In genomic region chr19:54616840-54617560, GRCh38 we compare ENCODE assay signal across 10 cellular contexts. TPM values are rescaled to one million over a fixed set of nuclear protein-coding genes. Genes with fewer than 3 reads are reported as not detected.
A peak's percentile ranks its signal among the peaks of the same experiment; 100 is the strongest.
DNase-seq lines count a peak whose midpoint lies in the region; ATAC-seq and TF ChIP-seq lines count a peak whose summit lies in the region.
"Had no signal": no experiment of that assay in that cellular context is flagged by ENCODE, and none has a peak within 500 bp of the region (broad histone marks: within the 10 kb centered on the region; RNA-seq: fewer than 3 reads in every experiment).

No MANE protein-coding gene starts in this region.

- no peaks in the 10 kb centered on the region for H3K36me3 ChIP-seq in esophagus muscularis mucosa

- H3K9me3 ChIP-seq in esophagus muscularis mucosa, result peaks cover 0 to 4% (median 0%) of the 10 kb centered on the region in 4 donors

- WGBS in esophagus muscularis mucosa, result 60% methylated on average over 5 of the region's 5 CpGs

- TF ChIP-seq POLR2A in GM15510 (IDR thresholded peaks at IDR 0.05; ENCODE audit: borderline replicate concordance, extremely low read depth, insufficient read length) (peak; percentile 38), esophagus muscularis mucosa (IDR thresholded peaks at IDR 0.05; ENCODE audit: low read depth) (no peak)

- H3K4me1 ChIP-seq in esophagus muscularis mucosa, result no peaks in the 10 kb centered on the region

- no peak for TF ChIP-seq CTCF in esophagus muscularis mucosa (IDR thresholded peaks at IDR 0.05)

- no peak overlapping the region for H3K27ac ChIP-seq in esophagus muscularis mucosa (replicated peaks in 1 of 4)

- intact Hi-C loops in esophagus muscularis mucosa (cut with DNase I), result no loop called here
- intact Hi-C loops in left colon (cut with DNase I, micrococcal nuclease), result no loop called here

- DNase-seq in esophagus muscularis mucosa (ENCODE audit: extremely low spot score), result peak; percentile 74
- no peak for DNase-seq in stimulated activated CD4-positive, alpha-beta T cell treated with anti-CD3 and anti-CD28 coated beads, Interleukin-2, amount 100 ng/mL, for 48 hours
- DNase-seq in left colon, result no peak
- no peak for DNase-seq in NCI-H748 (lab: John Stamatoyannopoulos, UW; ENCODE audit: unreplicated experiment)
- no peak for DNase-seq in activated naive CD4-positive, alpha-beta T cell treated with Interleukin-2 at 50 U/mL for 16 hours
- DNase-seq: activated CD4-positive, alpha-beta memory T cell treated with anti-CD3 and anti-CD28 coated beads, Interleukin-2, amount 10 ng/mL, durations not matched to agents 7 days and 5 days; hypothalamus had no signal

- TF ChIP-seq EP300 in esophagus muscularis mucosa (IDR thresholded peaks at IDR 0.05), result no peak

- ATAC-seq in GM19455 (IDR thresholded peaks at IDR 0.05; ENCODE audit: unreplicated experiment) (peak; percentile 64), HG03066 (IDR thresholded peaks at IDR 0.05; ENCODE audit: low read depth, unreplicated experiment) (peak; percentile 81), left colon (no peak)

- no peaks in the 10 kb centered on the region for H3K27me3 ChIP-seq in esophagus muscularis mucosa

- H3K4me3 ChIP-seq in esophagus muscularis mucosa, result no peak overlapping the region

RNA-seq across cellular contexts. Expression of gene LILRB1, which starts 13.3 kb away (rescaled TPM):
- 1 to 10 TPM; 1.4 to 5.0 (median 2.7) TPM for total RNA-seq in esophagus muscularis mucosa
- 1 to 10 TPM; 2.5 to 4.1 TPM for total RNA-seq in left colon

RNA-seq across cellular contexts. Expression of gene LILRA1, which starts 23.6 kb away (rescaled TPM):
- total RNA-seq in esophagus muscularis mucosa (1 to 10 TPM in 1 of 4 donors, under 1 TPM in 3; 0.23 to 2.0 (median 0.47) TPM), left colon (under 1 TPM in 1 of 2 donors, not detected in 1; 0.61 TPM)
- total RNA-seq: activated CD4-positive, alpha-beta memory T cell treated with anti-CD3 and anti-CD28 coated beads, Interleukin-2, amount 10 ng/mL, durations not matched to agents 7 days and 5 days had no signal

RNA-seq across cellular contexts. Expression of gene LILRA2, which starts 43.4 kb away (rescaled TPM):
- 1 to 10 TPM in 3 of 4 donors, under 1 TPM in 1; 0.83 to 4.6 (median 2.3) TPM for total RNA-seq in esophagus muscularis mucosa
- total RNA-seq in left colon, result 1 to 10 TPM in 1 of 2 donors, under 1 TPM in 1; 0.55 to 1.1 TPM
- total RNA-seq: activated CD4-positive, alpha-beta memory T cell treated with anti-CD3 and anti-CD28 coated beads, Interleukin-2, amount 10 ng/mL, durations not matched to agents 7 days and 5 days had no signal

RNA-seq across cellular contexts. Expression of gene LILRB4, which starts 45.8 kb away (rescaled TPM):
- total RNA-seq in esophagus muscularis mucosa, result 10 to 100 TPM in 1 of 4 donors, 1 to 10 TPM in 3; 4.9 to 16.2 (median 6.5) TPM
- total RNA-seq in left colon, result 1 to 10 TPM; 2.1 to 5.0 TPM
- total RNA-seq: activated CD4-positive, alpha-beta memory T cell treated with anti-CD3 and anti-CD28 coated beads, Interleukin-2, amount 10 ng/mL, durations not matched to agents 7 days and 5 days had no signal
